Comparison of ENCODE assay signal across 13 cellular contexts in the genomic region with DNA sequence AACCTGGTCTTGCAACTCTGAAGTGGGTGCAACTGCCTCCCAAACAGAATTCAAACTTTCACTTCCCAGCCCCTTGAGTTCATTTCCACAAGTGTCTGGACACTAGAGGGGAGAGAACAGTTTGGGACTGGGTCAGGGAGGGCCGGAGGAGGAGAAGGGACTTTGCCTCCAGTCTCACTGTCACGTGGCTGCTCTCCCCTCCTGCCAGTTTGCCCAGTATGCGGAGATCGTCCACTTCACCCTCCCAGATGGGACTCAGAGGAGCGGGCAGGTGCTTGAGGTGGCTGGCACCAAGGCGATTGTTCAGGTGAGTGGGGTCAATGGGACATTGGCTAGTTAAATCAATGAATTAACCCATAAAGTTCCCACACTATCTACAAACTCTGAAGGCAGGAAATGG. TPM values are rescaled to one million over a fixed set of nuclear protein-coding genes. Genes with fewer than 3 reads are reported as not detected.
"Had no signal": no experiment of that assay in that cellular context is flagged by ENCODE, and none has a peak within 500 bp of the region (broad histone marks: within the 10 kb centered on the region; RNA-seq: fewer than 3 reads in every experiment).

No MANE protein-coding gene starts in this region.

- ATAC-seq: activated CD8-positive, alpha-beta T cell treated with anti-CD3 and anti-CD28 coated beads for 36 hours; heart right ventricle had no signal

- H3K36me3 ChIP-seq: heart right ventricle, suprapubic skin, upper lobe of left lung had no signal

- H3K4me3 ChIP-seq: heart right ventricle, skin epidermis, suprapubic skin, upper lobe of left lung had no signal

- H3K36me3 Mint-ChIP-seq: activated naive CD8-positive, alpha-beta T cell had no signal

- H3K27ac ChIP-seq: heart right ventricle, skin epidermis, suprapubic skin, upper lobe of left lung had no signal

- H3K27ac Mint-ChIP-seq: activated CD8-positive, alpha-beta T cell treated with anti-CD3 and anti-CD28 coated beads for 36 hours; activated naive CD8-positive, alpha-beta T cell had no signal

- DNase-seq: activated CD4-positive, CD25-positive, alpha-beta regulatory T cell treated with anti-CD3 and anti-CD28 coated beads, Interleukin-2, amount 50 U/mL, for 72 hours; activated CD8-positive, alpha-beta T cell treated with anti-CD3 and anti-CD28 coated beads for 36 hours; activated effector memory CD4-positive, alpha-beta T cell treated with Interleukin-2 at 50 U/mL for 16 hours; amygdala; heart right ventricle; retina had no signal

- H3K4me3 Mint-ChIP-seq: activated CD8-positive, alpha-beta T cell treated with anti-CD3 and anti-CD28 coated beads for 36 hours; activated naive CD8-positive, alpha-beta T cell had no signal

- H3K9me3 ChIP-seq: heart right ventricle, suprapubic skin, upper lobe of left lung had no signal

- H3K9me3 Mint-ChIP-seq: activated CD8-positive, alpha-beta T cell treated with anti-CD3 and anti-CD28 coated beads for 36 hours had no signal

- FAIRE-seq: frontal cortex, keratinocyte had no signal

- H3K4me1 ChIP-seq: heart right ventricle, suprapubic skin had no signal

RNA-seq across cellular contexts. Expression of a gene that starts 20.6 kb away (rescaled TPM):
- total RNA-seq: activated CD8-positive, alpha-beta T cell treated with anti-CD3 and anti-CD28 coated beads for 36 hours had no signal
- polyA plus RNA-seq: keratinocyte had no signal

RNA-seq across cellular contexts. Expression of a gene that starts 22.1 kb away (rescaled TPM):
- total RNA-seq: activated CD8-positive, alpha-beta T cell treated with anti-CD3 and anti-CD28 coated beads for 36 hours; frontal cortex; liver had no signal
- polyA plus RNA-seq: keratinocyte, liver had no signal

RNA-seq across cellular contexts. Expression of a gene that starts 57.5 kb away (rescaled TPM):
- total RNA-seq: activated CD8-positive, alpha-beta T cell treated with anti-CD3 and anti-CD28 coated beads for 36 hours; frontal cortex; liver had no signal
